ENCODE assay signal across 14 cellular contexts in the genomic region with DNA sequence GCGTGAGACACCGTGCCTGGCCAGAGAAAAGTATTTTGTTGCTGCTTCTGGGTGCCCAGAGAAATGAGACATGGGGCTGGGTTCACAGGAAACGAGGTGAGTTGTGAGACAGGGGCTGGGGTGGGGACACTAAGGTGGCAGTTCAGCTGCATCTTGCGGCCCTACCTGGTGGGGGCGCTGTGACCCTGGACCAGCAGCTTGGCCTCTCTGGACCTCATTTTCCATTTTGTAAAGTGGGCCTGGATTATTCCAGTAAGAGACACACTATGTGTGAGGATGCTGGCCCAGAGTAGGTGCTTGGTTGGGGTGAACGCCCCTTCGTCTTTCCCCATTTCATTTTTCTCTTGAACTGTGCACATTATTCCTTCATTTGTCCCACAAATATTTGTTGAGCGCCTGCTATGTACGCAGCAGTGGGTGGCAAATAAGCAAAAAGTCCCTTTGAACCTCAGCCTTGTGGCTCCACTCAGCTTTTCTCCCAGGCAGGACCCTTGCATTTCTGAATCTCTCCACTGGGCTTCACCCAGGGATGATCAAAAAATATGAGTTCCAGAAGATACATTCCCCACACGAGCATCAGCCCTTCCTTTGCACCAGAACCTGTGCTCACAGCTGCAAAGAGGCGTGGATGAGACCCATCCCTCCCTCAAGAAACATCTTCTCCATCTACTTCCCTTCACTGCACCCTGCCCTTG. TPM values are rescaled to one million over a fixed set of nuclear protein-coding genes. Genes with fewer than 3 reads are reported as not detected.
DNase-seq lines count a peak whose midpoint lies in the region; ATAC-seq, FAIRE-seq and TF ChIP-seq lines count a peak whose summit lies in the region.
"Had no signal": no experiment of that assay in that cellular context is flagged by ENCODE, and none has a peak within 500 bp of the region (broad histone marks: within the 10 kb centered on the region; RNA-seq: fewer than 3 reads in every experiment).

No MANE protein-coding gene starts in this region.

- POLR2A ChIA-PET in HepG2 (lab: Yijun Ruan, JAX), result no interaction called here

- H3K27ac ChIP-seq in HepG2 (ENCODE audit: extremely low read length, insufficient read depth, low read length) (no peak overlapping the region), right lobe of liver (no peak overlapping the region)

- in situ Hi-C loops in HepG2 (cut with HindIII; ENCODE audit: extremely low pct_ligation_motif_present, low pct_unique_long_range_greater_than_20kb), result no loop called here

- no peaks in the 10 kb centered on the region for H3K9me3 Mint-ChIP-seq in activated naive CD4-positive, alpha-beta T cell treated with anti-CD3 and anti-CD28 coated beads, Interleukin-2, amount 10 ng/mL, durations not matched to agents 7 days and 5 days
- no peaks in the 10 kb centered on the region for H3K9me3 Mint-ChIP-seq in stimulated activated effector memory CD8-positive, alpha-beta T cell treated with anti-CD3 and anti-CD28 coated beads, Interleukin-12 subunit alpha, Interleukin-12 subunit beta, amount 100 ng/mL, for 72 hours
- peaks cover 15% of the 10 kb centered on the region for H3K9me3 Mint-ChIP-seq in chondrocyte (ENCODE audit: low read depth)

- H3K4me1 ChIP-seq in HepG2 (ENCODE audit: insufficient read depth, low read length), result no peaks in the 10 kb centered on the region
- peaks cover 0 to 5% (median 0%) of the 10 kb centered on the region in 4 donors for H3K4me1 ChIP-seq in right lobe of liver
- H3K4me1 ChIP-seq in Loucy (ENCODE audit: insufficient read depth, low read length, poor library complexity, severe bottlenecking), result peaks cover 68% of the 10 kb centered on the region

- TF ChIP-seq EP300 in HepG2 (IDR thresholded peaks at IDR 0.05; ENCODE audit: low read depth in 2 of 2, low read length in 2 of 2), result no peak
- TF ChIP-seq EP300 in HepG2 (CRISPR knock-in tag; IDR thresholded peaks at IDR 0.05; ENCODE audit: borderline replicate concordance), result no peak

- H3K79me2 ChIP-seq in HepG2 (ENCODE audit: insufficient read depth, low read length) (no peaks in the 10 kb centered on the region), Loucy (ENCODE audit: insufficient read depth, low read length) (peaks cover 12% of the 10 kb centered on the region; the same call in 1 of the 2 replicates)

- TF ChIP-seq RAD21 in HepG2 (CRISPR knock-in tag; IDR thresholded peaks at IDR 0.05), result no peak

- H2AFZ ChIP-seq in HepG2 (ENCODE audit: low read length), result no peak overlapping the region
- no peak overlapping the region for H2AFZ ChIP-seq in Loucy (ENCODE audit: low read length)

- H3K4me3 ChIP-seq in HepG2 (replicated peaks in 1 of 3; ENCODE audit: insufficient read depth in 1 of 3, low read depth in 2 of 3, low read length in 3 of 3), result no peak overlapping the region
- H3K4me3 ChIP-seq in right lobe of liver, result no peak overlapping the region
- no peak overlapping the region for H3K4me3 ChIP-seq in Loucy (ENCODE audit: low read length, poor library complexity, severe bottlenecking)

- H4K20me1 ChIP-seq in HepG2 (ENCODE audit: insufficient read depth, low read length), result no peaks in the 10 kb centered on the region
- no peaks in the 10 kb centered on the region for H4K20me1 ChIP-seq in Loucy (ENCODE audit: insufficient read depth, low read length, poor library complexity, severe bottlenecking)

- no peak overlapping the region for H3K27ac Mint-ChIP-seq in activated naive CD4-positive, alpha-beta T cell treated with anti-CD3 and anti-CD28 coated beads, Interleukin-2, amount 10 ng/mL, durations not matched to agents 7 days and 5 days
- peak overlapping the region; percentile 44 for H3K27ac Mint-ChIP-seq in stimulated activated effector memory CD8-positive, alpha-beta T cell treated with anti-CD3 and anti-CD28 coated beads, Interleukin-12 subunit alpha, Interleukin-12 subunit beta, amount 100 ng/mL, for 72 hours
- H3K27ac Mint-ChIP-seq in chondrocyte (ENCODE audit: unreplicated experiment), result no peak overlapping the region

- no peaks in the 10 kb centered on the region for H3K36me3 ChIP-seq in HepG2 (replicated peaks in 1 of 2; ENCODE audit: control insufficient read depth in 1 of 2, insufficient read depth in 2 of 2, low read length in 2 of 2)
- H3K36me3 ChIP-seq in right lobe of liver, result no peaks in the 10 kb centered on the region
- H3K36me3 ChIP-seq in Loucy (ENCODE audit: insufficient read depth, low read length), result no peaks in the 10 kb centered on the region

- FAIRE-seq in HepG2 (lab: Jason Lieb, UNC), result no peak
- FAIRE-seq: endothelial cell of umbilical vein, kidney had no signal

- 25% methylated on average over 11 of the region's 11 CpGs for WGBS in HepG2 (ENCODE audit: low lambda C conversion rate)
- 65% methylated on average over 9 of the region's 11 CpGs for WGBS in right lobe of liver (ENCODE audit: insufficient coverage, low coverage, low lambda C conversion rate, missing lambda C conversion rate)

- H3K4me1 Mint-ChIP-seq in activated naive CD4-positive, alpha-beta T cell treated with anti-CD3 and anti-CD28 coated beads, Interleukin-2, amount 10 ng/mL, durations not matched to agents 7 days and 5 days, result peaks cover 61% of the 10 kb centered on the region
- H3K4me1 Mint-ChIP-seq in stimulated activated effector memory CD8-positive, alpha-beta T cell treated with anti-CD3 and anti-CD28 coated beads, Interleukin-12 subunit alpha, Interleukin-12 subunit beta, amount 100 ng/mL, for 72 hours, result peaks cover 41% of the 10 kb centered on the region
- H3K4me1 Mint-ChIP-seq in chondrocyte (ENCODE audit: low read depth), result no peaks in the 10 kb centered on the region

- 0 out of 2 replicates have a peak, but pooled peaks cover 12% of the 10 kb centered on the region for H3F3A ChIP-seq in Loucy (ENCODE audit: low read depth)

- no peak overlapping the region for H3K4me3 Mint-ChIP-seq in activated naive CD4-positive, alpha-beta T cell treated with anti-CD3 and anti-CD28 coated beads, Interleukin-2, amount 10 ng/mL, durations not matched to agents 7 days and 5 days
- H3K4me3 Mint-ChIP-seq in stimulated activated effector memory CD8-positive, alpha-beta T cell treated with anti-CD3 and anti-CD28 coated beads, Interleukin-12 subunit alpha, Interleukin-12 subunit beta, amount 100 ng/mL, for 72 hours, result no peak overlapping the region
- no peak overlapping the region for H3K4me3 Mint-ChIP-seq in chondrocyte (ENCODE audit: unreplicated experiment)

- H3K9ac ChIP-seq in HepG2 (ENCODE audit: insufficient read depth, low read depth, low read length) (no peak overlapping the region), Loucy (ENCODE audit: low read depth, low read length, poor library complexity, severe bottlenecking) (peak overlapping the region; percentile 17)

- ATAC-seq in HepG2, result peak; percentile 58
- ATAC-seq in right lobe of liver, result no peak
- no peak for ATAC-seq in stimulated activated effector memory CD8-positive, alpha-beta T cell treated with anti-CD3 and anti-CD28 coated beads, Interleukin-12 subunit alpha, Interleukin-12 subunit beta, amount 100 ng/mL, for 72 hours

- peaks cover 4% of the 10 kb centered on the region for H3K36me3 Mint-ChIP-seq in activated naive CD4-positive, alpha-beta T cell treated with anti-CD3 and anti-CD28 coated beads, Interleukin-2, amount 10 ng/mL, durations not matched to agents 7 days and 5 days
- H3K36me3 Mint-ChIP-seq in stimulated activated effector memory CD8-positive, alpha-beta T cell treated with anti-CD3 and anti-CD28 coated beads, Interleukin-12 subunit alpha, Interleukin-12 subunit beta, amount 100 ng/mL, for 72 hours, result peaks cover 2% of the 10 kb centered on the region
- H3K36me3 Mint-ChIP-seq in chondrocyte (ENCODE audit: low read depth), result no peaks in the 10 kb centered on the region

- intact Hi-C loops in HepG2 (cut with micrococcal nuclease; ENCODE audit: unreplicated experiment), result no loop called here
- intact Hi-C loops in right lobe of liver (cut with DNase I), result no loop called here

- DNase-seq in HepG2 (ENCODE audit: low spot score) (no peak), right lobe of liver (no peak), chondrocyte (ENCODE audit: low spot score) (no peak), dedifferentiated amniotic fluid mesenchymal stem cell (ENCODE audit: extremely low spot score) (no peak), mucosa of gallbladder (ENCODE audit: low spot score) (no peak)
- DNase-seq in activated naive CD4-positive, alpha-beta T cell treated with anti-CD3 and anti-CD28 coated beads, Interleukin-2, amount 10 ng/mL, durations not matched to agents 7 days and 5 days, result peak; percentile 27
- no peak for DNase-seq in stimulated activated effector memory CD8-positive, alpha-beta T cell treated with anti-CD3 and anti-CD28 coated beads, Interleukin-12 subunit alpha, Interleukin-12 subunit beta, amount 100 ng/mL, for 72 hours (ENCODE audit: low spot score in 2 of 2)
- DNase-seq: kidney, NCI-H1417 treated with DMSO at 0.1 percent for 48 hours, NCI-H446 treated with DMSO at 0.1 percent for 48 hours had no signal

- CTCF ChIA-PET in HepG2 (lab: Yijun Ruan, JAX; ENCODE audit: low intra/inter-chr PET ratio, low total read pairs), result no interaction called here
- CTCF ChIA-PET in activated naive CD4-positive, alpha-beta T cell treated with anti-CD3 and anti-CD28 coated beads, Interleukin-2, amount 10 ng/mL, durations not matched to agents 7 days and 5 days (lab: Charles Lee), result interaction anchor here (1.5 kb wide), 1 partner anchor 9 kb away, joined by 3 read pairs; no protein-coding TSS in a partner anchor

- H3K4me2 ChIP-seq in HepG2 (ENCODE audit: low read depth, low read length) (no peak overlapping the region), Loucy (ENCODE audit: low read depth, low read length, poor library complexity, severe bottlenecking) (no peak overlapping the region)

- BruUV-seq in HepG2 (replicated peaks; lab: Mats Ljungman, UMichigan), result no TSS peak

- peaks cover 7% of the 10 kb centered on the region for H3K27me3 Mint-ChIP-seq in activated naive CD4-positive, alpha-beta T cell treated with anti-CD3 and anti-CD28 coated beads, Interleukin-2, amount 10 ng/mL, durations not matched to agents 7 days and 5 days
- no peaks in the 10 kb centered on the region for H3K27me3 Mint-ChIP-seq in chondrocyte (ENCODE audit: low read depth)

- H3K9me2 ChIP-seq in Loucy (replicated peaks; ENCODE audit: low read depth, low read length), result no peaks in the 10 kb centered on the region

- peak; percentile 40 for TF ChIP-seq CTCF in HepG2 (CRISPR knock-in tag; IDR thresholded peaks at IDR 0.05)
- peak in 1 of 4 donors; percentile 18 for TF ChIP-seq CTCF in right lobe of liver (IDR thresholded peaks at IDR 0.05)
- TF ChIP-seq CTCF in Loucy (conservative IDR thresholded peaks at IDR 0.05; ENCODE audit: low read length), result peak; percentile 70
- TF ChIP-seq CTCF in chondrocyte (IDR thresholded peaks at IDR 0.05), result no peak

- TF ChIP-seq POLR2A in HepG2 (IDR thresholded peaks at IDR 0.05; ENCODE audit: insufficient read depth in 1 of 2, low read depth in 2 of 2, low read length in 2 of 2) (no peak), right lobe of liver (IDR thresholded peaks at IDR 0.05) (no peak)

- H3K9me3 ChIP-seq in HepG2 (ENCODE audit: low read length), result no peaks in the 10 kb centered on the region
- no peaks in the 10 kb centered on the region for H3K9me3 ChIP-seq in right lobe of liver
- H3K9me3 ChIP-seq in Loucy (ENCODE audit: insufficient read depth, low read depth, low read length), result peaks cover 6% of the 10 kb centered on the region; the same call in 1 of the 2 replicates

- H3K27me3 ChIP-seq in HepG2 (ENCODE audit: control insufficient read depth in 1 of 2, insufficient read depth in 2 of 2, low read length in 2 of 2), result peaks cover 0 to 5% of the 10 kb centered on the region in 2 experiments; a peak in 3 of 5 replicates
- H3K27me3 ChIP-seq in right lobe of liver, result no peaks in the 10 kb centered on the region
- H3K27me3 ChIP-seq in Loucy (ENCODE audit: insufficient read depth, low read length, poor library complexity, severe bottlenecking), result no peaks in the 10 kb centered on the region

RNA-seq across cellular contexts. Expression of a gene that starts 26.6 kb away (rescaled TPM):
- total RNA-seq in HepG2 (2016; rRNA removed; fragmentation: Illumina TruSeq; extraction: Trizol) (not detected in 2 replicates), right lobe of liver (not detected), chondrocyte (not detected in 3 replicates), mucosa of gallbladder (not detected)
- not detected in 2 replicates for total RNA-seq in HepG2 (2016; cell fraction: cytosol; rRNA removed; fragmentation: Illumina TruSeq; extraction: Trizol; ENCODE audit: low read depth)
- total RNA-seq in HepG2 (2016; cell fraction: insoluble cytoplasmic fraction; rRNA removed; fragmentation: Illumina TruSeq; extraction: Trizol), result not detected in 2 replicates
- total RNA-seq in HepG2 (2016; cell fraction: membrane; rRNA removed; fragmentation: Illumina TruSeq; extraction: Trizol), result not detected in 2 replicates
- total RNA-seq in HepG2 (2016; cell fraction: nucleus; rRNA removed; fragmentation: Illumina TruSeq; extraction: Trizol), result not detected in 2 replicates
- polyA plus RNA-seq in HepG2 (2011; rRNA removed), result not detected in 2 replicates
- not detected in 2 replicates for polyA plus RNA-seq in HepG2 (2011; cell fraction: cytosol; rRNA removed)
- not detected in 2 replicates for polyA plus RNA-seq in HepG2 (2011; cell fraction: nucleus; rRNA removed)
- not detected in 2 replicates for polyA plus RNA-seq in HepG2 (2012)
- polyA plus RNA-seq in HepG2 (2016; cell fraction: cytosol; fragmentation: Illumina TruSeq; extraction: Trizol; ENCODE audit: low read depth), result not detected in 2 replicates
- not detected in 2 replicates for polyA plus RNA-seq in HepG2 (2016; cell fraction: insoluble cytoplasmic fraction; fragmentation: Illumina TruSeq; extraction: Trizol; ENCODE audit: low read depth)
- not detected in 2 replicates for polyA plus RNA-seq in HepG2 (2016; cell fraction: membrane; fragmentation: Illumina TruSeq; extraction: Trizol; ENCODE audit: low read depth)
- not detected in 2 replicates for polyA plus RNA-seq in HepG2 (2016; cell fraction: nucleus; fragmentation: Illumina TruSeq; extraction: Trizol; ENCODE audit: insufficient read depth, low read depth)
- 0.05 TPM in 1 of 2 replicates, not detected in the other for polyA minus RNA-seq in HepG2 (2011; rRNA and poly(A)+ RNA removed; ENCODE audit: low replicate concordance)
- polyA minus RNA-seq in HepG2 (2011; cell fraction: cytosol; rRNA and poly(A)+ RNA removed), result not detected in 2 replicates
- polyA minus RNA-seq in HepG2 (2011; cell fraction: nucleus; rRNA and poly(A)+ RNA removed), result not detected in 2 replicates
- total RNA-seq: endothelial cell of umbilical vein had no signal
- polyA plus RNA-seq: endothelial cell of umbilical vein had no signal

RNA-seq across cellular contexts. Expression of a gene that starts 54.6 kb away (rescaled TPM):
- not detected in 2 replicates for total RNA-seq in HepG2 (2016; rRNA removed; fragmentation: Illumina TruSeq; extraction: Trizol)
- not detected in 2 replicates for total RNA-seq in HepG2 (2016; cell fraction: cytosol; rRNA removed; fragmentation: Illumina TruSeq; extraction: Trizol; ENCODE audit: low read depth)
- not detected in 2 replicates for total RNA-seq in HepG2 (2016; cell fraction: insoluble cytoplasmic fraction; rRNA removed; fragmentation: Illumina TruSeq; extraction: Trizol)
- total RNA-seq in HepG2 (2016; cell fraction: membrane; rRNA removed; fragmentation: Illumina TruSeq; extraction: Trizol), result not detected in 2 replicates
- total RNA-seq in HepG2 (2016; cell fraction: nucleus; rRNA removed; fragmentation: Illumina TruSeq; extraction: Trizol), result not detected in 2 replicates
- polyA plus RNA-seq in HepG2 (2011; rRNA removed), result not detected in 2 replicates
- not detected in 2 replicates for polyA plus RNA-seq in HepG2 (2011; cell fraction: cytosol; rRNA removed)
- not detected in 2 replicates for polyA plus RNA-seq in HepG2 (2011; cell fraction: nucleus; rRNA removed)
- polyA plus RNA-seq in HepG2 (2012), result not detected in 2 replicates
- polyA plus RNA-seq in HepG2 (2016; cell fraction: cytosol; fragmentation: Illumina TruSeq; extraction: Trizol; ENCODE audit: low read depth), result not detected in 2 replicates
- polyA plus RNA-seq in HepG2 (2016; cell fraction: insoluble cytoplasmic fraction; fragmentation: Illumina TruSeq; extraction: Trizol; ENCODE audit: low read depth), result not detected in 2 replicates
- polyA plus RNA-seq in HepG2 (2016; cell fraction: membrane; fragmentation: Illumina TruSeq; extraction: Trizol; ENCODE audit: low read depth), result not detected in 2 replicates
- not detected in 2 replicates for polyA plus RNA-seq in HepG2 (2016; cell fraction: nucleus; fragmentation: Illumina TruSeq; extraction: Trizol; ENCODE audit: insufficient read depth, low read depth)
- not detected in 2 replicates for polyA minus RNA-seq in HepG2 (2011; rRNA and poly(A)+ RNA removed; ENCODE audit: low replicate concordance)
- polyA minus RNA-seq in HepG2 (2011; cell fraction: cytosol; rRNA and poly(A)+ RNA removed), result not detected in 2 replicates
- polyA minus RNA-seq in HepG2 (2011; cell fraction: nucleus; rRNA and poly(A)+ RNA removed), result not detected in 2 replicates
- not detected for total RNA-seq in right lobe of liver
- not detected in 3 replicates for total RNA-seq in chondrocyte
- not detected for total RNA-seq in mucosa of gallbladder
- total RNA-seq: endothelial cell of umbilical vein; kidney; T-helper 1 cell treated with Interleukin-12 subunit alpha and Interleukin-12 subunit beta and Interleukin-4 antibody, amounts not matched to agents 30 ng/mL and 1 ng/mL, for 36 hours; ureter had no signal
- polyA plus RNA-seq: endothelial cell of umbilical vein had no signal

RNA-seq across cellular contexts. Expression of a gene that starts 55.9 kb away (rescaled TPM):
- total RNA-seq in HepG2 (2016; rRNA removed; fragmentation: Illumina TruSeq; extraction: Trizol) (0.42 and 3.7 TPM in 2 replicates), right lobe of liver (100 to 1,000 TPM; 151 to 228 (median 173) TPM), chondrocyte (not detected in 3 replicates), mucosa of gallbladder (66.6 TPM)
- total RNA-seq in HepG2 (2016; cell fraction: cytosol; rRNA removed; fragmentation: Illumina TruSeq; extraction: Trizol; ENCODE audit: low read depth), result 0.51 and 0.71 TPM in 2 replicates
- total RNA-seq in HepG2 (2016; cell fraction: insoluble cytoplasmic fraction; rRNA removed; fragmentation: Illumina TruSeq; extraction: Trizol), result 0.73 and 3.5 TPM in 2 replicates
- 1.1 and 1.2 TPM in 2 replicates for total RNA-seq in HepG2 (2016; cell fraction: membrane; rRNA removed; fragmentation: Illumina TruSeq; extraction: Trizol)
- total RNA-seq in HepG2 (2016; cell fraction: nucleus; rRNA removed; fragmentation: Illumina TruSeq; extraction: Trizol), result 3.8 and 5.4 TPM in 2 replicates
- polyA plus RNA-seq in HepG2 (2011; rRNA removed), result 3.9 and 9.7 TPM in 2 replicates
- polyA plus RNA-seq in HepG2 (2011; cell fraction: cytosol; rRNA removed), result 2.4 and 4.6 TPM in 2 replicates
- 36.0 and 60.0 TPM in 2 replicates for polyA plus RNA-seq in HepG2 (2011; cell fraction: nucleus; rRNA removed)
- polyA plus RNA-seq in HepG2 (2012), result 7.6 and 9.3 TPM in 2 replicates
- 0.22 and 0.41 TPM in 2 replicates for polyA plus RNA-seq in HepG2 (2016; cell fraction: cytosol; fragmentation: Illumina TruSeq; extraction: Trizol; ENCODE audit: low read depth)
- 1.0 and 1.4 TPM in 2 replicates for polyA plus RNA-seq in HepG2 (2016; cell fraction: insoluble cytoplasmic fraction; fragmentation: Illumina TruSeq; extraction: Trizol; ENCODE audit: low read depth)
- polyA plus RNA-seq in HepG2 (2016; cell fraction: membrane; fragmentation: Illumina TruSeq; extraction: Trizol; ENCODE audit: low read depth), result 0.42 and 0.50 TPM in 2 replicates
- 15.4 and 16.1 TPM in 2 replicates for polyA plus RNA-seq in HepG2 (2016; cell fraction: nucleus; fragmentation: Illumina TruSeq; extraction: Trizol; ENCODE audit: insufficient read depth, low read depth)
- 0.23 and 11.4 TPM in 2 replicates for polyA minus RNA-seq in HepG2 (2011; rRNA and poly(A)+ RNA removed; ENCODE audit: low replicate concordance)
- polyA minus RNA-seq in HepG2 (2011; cell fraction: cytosol; rRNA and poly(A)+ RNA removed), result 2.1 and 4.8 TPM in 2 replicates
- 9.1 and 18.6 TPM in 2 replicates for polyA minus RNA-seq in HepG2 (2011; cell fraction: nucleus; rRNA and poly(A)+ RNA removed)
- total RNA-seq: endothelial cell of umbilical vein; T-helper 1 cell treated with Interleukin-12 subunit alpha and Interleukin-12 subunit beta and Interleukin-4 antibody, amounts not matched to agents 30 ng/mL and 1 ng/mL, for 36 hours had no signal
- polyA plus RNA-seq: endothelial cell of umbilical vein had no signal

Comparison
In these comparisons a context has a peak if more than half of its experiments do, and no peak if none do; other contexts are left out.
1. RNA of a gene that starts 55.9 kb away (total RNA-seq): 151 to 228 TPM in right lobe of liver and 66.6 TPM in mucosa of gallbladder (single experiment); 0.42 to 5.4 TPM in HepG2 and not detected in chondrocyte; every median in the first group is over 10 times any median in the second.